In the genomic region with DNA sequence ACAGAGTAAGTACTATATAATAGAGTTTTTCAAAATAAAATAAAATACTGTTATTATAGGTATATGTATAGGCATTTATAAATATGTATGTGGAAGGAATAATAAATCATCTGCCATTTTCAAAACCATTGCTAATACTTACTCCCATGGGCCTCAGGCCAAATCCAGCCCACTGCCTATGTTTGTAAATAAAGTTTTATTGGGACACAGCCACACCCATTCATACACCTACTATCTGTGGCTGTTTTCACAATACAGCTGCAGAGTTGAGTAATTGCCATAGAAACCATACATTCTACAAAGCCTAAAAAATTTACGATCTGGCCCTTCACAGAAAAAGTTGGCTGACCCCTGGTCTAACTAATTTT, we compare ENCODE assay signal across 13 cellular contexts.
"Had no signal": no experiment of that assay in that cellular context is flagged by ENCODE, and none has a peak within 500 bp of the region (broad histone marks: within the 10 kb centered on the region; RNA-seq: fewer than 3 reads in every experiment).

No MANE protein-coding gene starts in this region.

- H3K36me3 ChIP-seq: cardiac muscle cell, neural progenitor cell had no signal

- H3K27me3 ChIP-seq: cardiac muscle cell, foreskin keratinocyte, neural progenitor cell had no signal

- H3K4me1 ChIP-seq: foreskin keratinocyte, neural progenitor cell, parathyroid adenoma had no signal

- ATAC-seq: foreskin keratinocyte; stimulated activated effector memory CD8-positive, alpha-beta T cell treated with anti-CD3 and anti-CD28 coated beads, Interleukin-12 subunit alpha, Interleukin-12 subunit beta, amount 100 ng/mL, for 72 hours had no signal

- H3K4me3 ChIP-seq: cardiac muscle cell, neural progenitor cell had no signal

- DNase-seq: activated CD4-positive, alpha-beta T cell treated with anti-CD3 and anti-CD28 coated beads, Interleukin-2, amount 50 U/mL, for 48 hours; activated CD4-positive, CD25-positive, alpha-beta regulatory T cell treated with anti-CD3 and anti-CD28 coated beads, Interleukin-2, amount 50 U/mL, for 72 hours; activated effector memory CD4-positive, alpha-beta T cell treated with Interleukin-2 at 50 U/mL for 16 hours; activated naive CD4-positive, alpha-beta T cell treated with anti-CD3 and anti-CD28 coated beads, Interleukin-2, amount 50 U/mL, for 16 hours; activated T-cell treated with anti-CD3 and anti-CD28 coated beads, Interleukin-2, amount 50 U/mL, for 24 hours; foreskin keratinocyte; glutamatergic neuron; naive B cell; T-helper 1 cell had no signal

- H3K27ac ChIP-seq: cardiac muscle cell, foreskin keratinocyte, neural progenitor cell, parathyroid adenoma had no signal
